Comparison of ENCODE assay signal across 17 cellular contexts in genomic region chr3:113278599-113278955, GRCh38.
"Had no signal": no experiment of that assay in that cellular context is flagged by ENCODE, and none has a peak within 500 bp of the region (broad histone marks: within the 10 kb centered on the region; RNA-seq: fewer than 3 reads in every experiment).

No MANE protein-coding gene starts in this region.

- H3K4me3 ChIP-seq: ascending aorta, lung, transverse colon had no signal

- FAIRE-seq: islet of Langerhans had no signal

- DNase-seq: activated CD4-positive, alpha-beta memory T cell treated with anti-CD3 and anti-CD28 coated beads for 36 hours; activated gamma-delta T cell; activated T-cell treated with anti-CD3 and anti-CD28 coated beads, Interleukin-2, amount 50 U/mL, for 72 hours; dermis blood vessel endothelial cell; effector memory CD4-positive, alpha-beta T cell; hippocampal formation; stimulated activated CD4-positive, alpha-beta T cell treated with anti-CD3 and anti-CD28 coated beads, Interleukin-12 subunit alpha, Interleukin-12 subunit beta, amount 100 ng/mL, for 4 hours; stimulated activated CD4-positive, alpha-beta T cell treated with anti-CD3 and anti-CD28 coated beads, Interleukin-1b, Interleukin-23, amount 100 ng/mL, for 48 hours; T-helper 17 cell; transverse colon; WERI-Rb-1 had no signal

- H3K27ac Mint-ChIP-seq: activated CD4-positive, alpha-beta memory T cell treated with anti-CD3 and anti-CD28 coated beads for 36 hours; activated naive CD4-positive, alpha-beta T cell treated with anti-CD3 and anti-CD28 coated beads, Interleukin-2, amount 50 U/mL, for 24 hours; activated T-cell treated with anti-CD3 and anti-CD28 coated beads, Interleukin-2, amount 50 U/mL, for 72 hours; progenitor cell of endocrine pancreas; stimulated activated naive CD8-positive, alpha-beta T cell treated with anti-CD3 and anti-CD28 coated beads, Interleukin-15, Interleukin-2, amounts not matched to agents 100 ng/mL and 50 ng/mL, for 24 hours; T-helper 17 cell had no signal

- H3K36me3 Mint-ChIP-seq: activated CD4-positive, alpha-beta memory T cell treated with anti-CD3 and anti-CD28 coated beads for 36 hours; activated naive CD4-positive, alpha-beta T cell treated with anti-CD3 and anti-CD28 coated beads, Interleukin-2, amount 50 U/mL, for 24 hours had no signal

- H3K4me3 Mint-ChIP-seq: activated CD4-positive, alpha-beta memory T cell treated with anti-CD3 and anti-CD28 coated beads for 36 hours; activated naive CD4-positive, alpha-beta T cell treated with anti-CD3 and anti-CD28 coated beads, Interleukin-2, amount 50 U/mL, for 24 hours; activated T-cell treated with anti-CD3 and anti-CD28 coated beads, Interleukin-2, amount 50 U/mL, for 72 hours; stimulated activated naive CD8-positive, alpha-beta T cell treated with anti-CD3 and anti-CD28 coated beads, Interleukin-15, Interleukin-2, amounts not matched to agents 100 ng/mL and 50 ng/mL, for 24 hours; T-helper 17 cell had no signal

- H3K9me3 Mint-ChIP-seq: activated CD4-positive, alpha-beta memory T cell treated with anti-CD3 and anti-CD28 coated beads for 36 hours; activated naive CD4-positive, alpha-beta T cell treated with anti-CD3 and anti-CD28 coated beads, Interleukin-2, amount 50 U/mL, for 24 hours; activated T-cell treated with anti-CD3 and anti-CD28 coated beads, Interleukin-2, amount 50 U/mL, for 72 hours; stimulated activated naive CD8-positive, alpha-beta T cell treated with anti-CD3 and anti-CD28 coated beads, Interleukin-15, Interleukin-2, amounts not matched to agents 100 ng/mL and 50 ng/mL, for 24 hours had no signal

- H3K27me3 Mint-ChIP-seq: activated CD4-positive, alpha-beta memory T cell treated with anti-CD3 and anti-CD28 coated beads for 36 hours; progenitor cell of endocrine pancreas had no signal

- H3K27me3 ChIP-seq: ascending aorta, transverse colon had no signal

- ATAC-seq: activated T-cell treated with anti-CD3 and anti-CD28 coated beads, Interleukin-2, amount 50 U/mL, for 72 hours; T-helper 17 cell had no signal

- H3K36me3 ChIP-seq: transverse colon, WERI-Rb-1 had no signal

- H3K9me3 ChIP-seq: ascending aorta, transverse colon had no signal

- H3K27ac ChIP-seq: ascending aorta, WERI-Rb-1 had no signal
